Comparison of ENCODE assay signal across 29 cellular contexts in genomic region chr6:64969139-64969538, GRCh38.
"Had no signal": no experiment of that assay in that cellular context is flagged by ENCODE, and none has a peak within 500 bp of the region (broad histone marks: within the 10 kb centered on the region; RNA-seq: fewer than 3 reads in every experiment).

No MANE protein-coding gene starts in this region.

- H2AFZ ChIP-seq: parathyroid adenoma had no signal

- H3K27ac ChIP-seq: ovary, parathyroid adenoma, psoas muscle, right lobe of liver, sigmoid colon, stomach, thoracic aorta, thyroid gland, tibial nerve, upper lobe of left lung, vagina had no signal

- H3K9me3 Mint-ChIP-seq: nephron progenitor cell; neural crest cell; stimulated activated naive B cell treated with anti-CD40 and anti-IgM and Interleukin-4, amounts not matched to agents 10 μg/mL and 1 μg/mL and 100 μg/mL, for 72 hours had no signal

- H3K36me3 ChIP-seq: ovary, right lobe of liver, sigmoid colon, stomach, thoracic aorta, thyroid gland, tibial nerve, upper lobe of left lung, vagina had no signal

- H3K9ac ChIP-seq: parathyroid adenoma had no signal

- ATAC-seq: naive thymus-derived CD8-positive, alpha-beta T cell; natural killer cell treated with Interleukin-12 subunit alpha and Interleukin-12 subunit beta and Interleukin-15 and Interleukin-18, amount 100 ng/mL, for 72 hours; psoas muscle; right cardiac atrium; right lobe of liver; stimulated activated effector memory CD8-positive, alpha-beta T cell treated with anti-CD3 and anti-CD28 coated beads, Interleukin-12 subunit alpha, Interleukin-12 subunit beta, amount 100 ng/mL, for 72 hours; stimulated activated naive B cell treated with anti-CD40 and anti-IgM and Interleukin-4, amounts not matched to agents 10 μg/mL and 1 μg/mL and 100 μg/mL, for 72 hours had no signal

- H3K4me1 ChIP-seq: parathyroid adenoma, psoas muscle, right lobe of liver, sigmoid colon, stomach, thyroid gland, tibial nerve, upper lobe of left lung, vagina had no signal

- H3K4me3 Mint-ChIP-seq: naive thymus-derived CD8-positive, alpha-beta T cell; natural killer cell treated with Interleukin-12 subunit alpha and Interleukin-12 subunit beta and Interleukin-15 and Interleukin-18, amount 100 ng/mL, for 72 hours; nephron progenitor cell; neural crest cell; stimulated activated effector memory CD8-positive, alpha-beta T cell treated with anti-CD3 and anti-CD28 coated beads, Interleukin-12 subunit alpha, Interleukin-12 subunit beta, amount 100 ng/mL, for 72 hours; stimulated activated naive B cell treated with anti-CD40 and anti-IgM and Interleukin-4, amounts not matched to agents 10 μg/mL and 1 μg/mL and 100 μg/mL, for 72 hours; stimulated activated naive CD8-positive, alpha-beta T cell treated with anti-CD3 and anti-CD28 coated beads, Interleukin-15, Interleukin-2, amounts not matched to agents 100 ng/mL and 50 ng/mL, for 24 hours had no signal

- H3K36me3 Mint-ChIP-seq: naive thymus-derived CD8-positive, alpha-beta T cell; natural killer cell treated with Interleukin-12 subunit alpha and Interleukin-12 subunit beta and Interleukin-15 and Interleukin-18, amount 100 ng/mL, for 72 hours; stimulated activated effector memory CD8-positive, alpha-beta T cell treated with anti-CD3 and anti-CD28 coated beads, Interleukin-12 subunit alpha, Interleukin-12 subunit beta, amount 100 ng/mL, for 72 hours; stimulated activated naive B cell treated with anti-CD40 and anti-IgM and Interleukin-4, amounts not matched to agents 10 μg/mL and 1 μg/mL and 100 μg/mL, for 72 hours had no signal

- H3K9me3 ChIP-seq: ovary, psoas muscle, right lobe of liver, sigmoid colon, stomach, thoracic aorta, thyroid gland, tibial nerve, upper lobe of left lung, vagina had no signal

- H3K79me2 ChIP-seq: parathyroid adenoma had no signal

- H3K27me3 Mint-ChIP-seq: naive thymus-derived CD8-positive, alpha-beta T cell; natural killer cell treated with Interleukin-12 subunit alpha and Interleukin-12 subunit beta and Interleukin-15 and Interleukin-18, amount 100 ng/mL, for 72 hours; progenitor cell of endocrine pancreas; stimulated activated naive B cell treated with anti-CD40 and anti-IgM and Interleukin-4, amounts not matched to agents 10 μg/mL and 1 μg/mL and 100 μg/mL, for 72 hours; stimulated activated naive CD8-positive, alpha-beta T cell treated with anti-CD3 and anti-CD28 coated beads, Interleukin-15, Interleukin-2, amounts not matched to agents 100 ng/mL and 50 ng/mL, for 24 hours had no signal

- H3K27ac Mint-ChIP-seq: naive thymus-derived CD8-positive, alpha-beta T cell; natural killer cell treated with Interleukin-12 subunit alpha and Interleukin-12 subunit beta and Interleukin-15 and Interleukin-18, amount 100 ng/mL, for 72 hours; nephron progenitor cell; progenitor cell of endocrine pancreas; stimulated activated effector memory CD8-positive, alpha-beta T cell treated with anti-CD3 and anti-CD28 coated beads, Interleukin-12 subunit alpha, Interleukin-12 subunit beta, amount 100 ng/mL, for 72 hours; stimulated activated naive B cell treated with anti-CD40 and anti-IgM and Interleukin-4, amounts not matched to agents 10 μg/mL and 1 μg/mL and 100 μg/mL, for 72 hours; stimulated activated naive CD8-positive, alpha-beta T cell treated with anti-CD3 and anti-CD28 coated beads, Interleukin-15, Interleukin-2, amounts not matched to agents 100 ng/mL and 50 ng/mL, for 24 hours had no signal

- DNase-seq: naive thymus-derived CD8-positive, alpha-beta T cell; nephron progenitor cell; occipital lobe; ovary; posterior cingulate gyrus; psoas muscle; right cardiac atrium; right lobe of liver; sigmoid colon; small intestine; stimulated activated CD4-positive, alpha-beta T cell treated with anti-CD3 and anti-CD28 coated beads, Interleukin-15, amount 100 ng/mL, for 24 hours; stimulated activated CD4-positive, alpha-beta T cell treated with anti-CD3 and anti-CD28 coated beads, Interleukin-2, amount 100 ng/mL, for 24 hours; stimulated activated CD4-positive, alpha-beta T cell treated with anti-CD3 and anti-CD28 coated beads, Interleukin-2, amount 100 ng/mL, for 48 hours; stimulated activated CD4-positive, alpha-beta T cell treated with anti-CD3 and anti-CD28 coated beads, Interleukin-4, amount 100 ng/mL, for 24 hours; stimulated activated naive B cell treated with anti-CD40 and anti-IgM and Interleukin-4, amounts not matched to agents 10 μg/mL and 1 μg/mL and 100 μg/mL, for 72 hours; stimulated activated naive CD4-positive, alpha-beta T cell treated with Interleukin-2 at 50 U/mL for 16 hours; stomach; thyroid gland; trophoblast cell; upper lobe of left lung had no signal

- H3K4me3 ChIP-seq: ovary, psoas muscle, right lobe of liver, sigmoid colon, stomach, thoracic aorta, thyroid gland, tibial nerve, upper lobe of left lung, vagina had no signal

- H3K27me3 ChIP-seq: ovary, right lobe of liver, sigmoid colon, stomach, thyroid gland, tibial nerve, upper lobe of left lung, vagina had no signal

- H3K4me1 Mint-ChIP-seq: naive thymus-derived CD8-positive, alpha-beta T cell; nephron progenitor cell; neural crest cell; stimulated activated effector memory CD8-positive, alpha-beta T cell treated with anti-CD3 and anti-CD28 coated beads, Interleukin-12 subunit alpha, Interleukin-12 subunit beta, amount 100 ng/mL, for 72 hours; stimulated activated naive B cell treated with anti-CD40 and anti-IgM and Interleukin-4, amounts not matched to agents 10 μg/mL and 1 μg/mL and 100 μg/mL, for 72 hours had no signal
